In the genomic region with DNA sequence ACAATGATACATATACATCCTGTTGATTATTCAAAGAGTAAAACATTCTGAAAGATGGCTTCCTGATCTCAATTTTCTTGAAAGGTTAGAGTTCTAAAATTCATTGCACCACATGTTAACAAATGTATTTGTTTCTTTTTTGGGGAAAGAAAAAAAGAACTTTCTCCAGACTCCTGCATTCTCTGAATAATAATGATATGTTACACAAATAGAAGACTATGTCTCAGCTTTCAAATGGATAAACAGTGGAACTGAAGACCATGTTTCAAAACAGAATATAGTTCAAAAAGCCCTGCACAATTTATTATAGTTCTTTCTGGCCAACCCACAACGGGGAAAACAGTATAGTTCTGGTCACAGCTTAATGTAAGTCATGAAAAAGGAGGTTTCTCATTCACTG, we compare ENCODE assay signal across 28 cellular contexts.
"Had no signal": no experiment of that assay in that cellular context is flagged by ENCODE, and none has a peak within 500 bp of the region (broad histone marks: within the 10 kb centered on the region; RNA-seq: fewer than 3 reads in every experiment).

No MANE protein-coding gene starts in this region.

- H3K4me3 Mint-ChIP-seq: mesothelial cell of epicardium; naive B cell; natural killer cell; nephron progenitor cell; neural progenitor cell; stimulated activated memory B cell treated with anti-CD40 and anti-IgM and Interleukin-4, amounts not matched to agents 10 μg/mL and 1 μg/mL and 100 μg/mL, for 72 hours; stimulated activated naive CD8-positive, alpha-beta T cell treated with anti-CD3 and anti-CD28 coated beads, Interleukin-15, amount 100 ng/mL, for 72 hours had no signal

- H3K27me3 ChIP-seq: neural progenitor cell, neutrophil, ovary, right atrium auricular region, right lobe of liver, transverse colon, upper lobe of left lung, vagina had no signal

- ATAC-seq: natural killer cell; right lobe of liver; stimulated activated memory B cell treated with anti-CD40 and anti-IgM and Interleukin-4, amounts not matched to agents 10 μg/mL and 1 μg/mL and 100 μg/mL, for 72 hours; stimulated activated naive CD8-positive, alpha-beta T cell treated with anti-CD3 and anti-CD28 coated beads, Interleukin-15, amount 100 ng/mL, for 72 hours had no signal

- H3K9me3 ChIP-seq: neutrophil, ovary, vagina had no signal

- H3K4me1 ChIP-seq: neural progenitor cell, right atrium auricular region, right lobe of liver, vagina had no signal

- DNase-seq: hypothalamus; islet precursor cell; left ventricle myocardium inferior; mesendoderm; naive B cell; natural killer cell; nephron progenitor cell; occipital lobe; ovary; right lobe of liver; stimulated activated CD4-positive, alpha-beta T cell treated with anti-CD3 and anti-CD28 coated beads, Interleukin-1b, Interleukin-23, amount 100 ng/mL, for 48 hours; stimulated activated CD4-positive, alpha-beta T cell treated with anti-CD3 and anti-CD28 coated beads, Interleukin-2, amount 100 ng/mL, for 48 hours; stimulated activated CD4-positive, alpha-beta T cell treated with anti-CD3 and anti-CD28 coated beads, Interleukin-4, amount 100 ng/mL, for 4 hours; stimulated activated CD8-positive, alpha-beta memory T cell treated with anti-CD3 and anti-CD28 coated beads, Interleukin-4, amount 100 ng/mL, for 48 hours; stimulated activated naive CD4-positive, alpha-beta T cell treated with Interleukin-2 at 50 U/mL for 16 hours; stimulated activated naive CD8-positive, alpha-beta T cell treated with anti-CD3 and anti-CD28 coated beads, Interleukin-15, amount 100 ng/mL, for 72 hours; substantia nigra; transverse colon; upper lobe of left lung had no signal

- H3K4me3 ChIP-seq: left ventricle myocardium inferior, lung, neural progenitor cell, ovary, right atrium auricular region, right lobe of liver, smooth muscle cell, transverse colon, upper lobe of left lung, vagina had no signal

- H3K27ac Mint-ChIP-seq: mesothelial cell of epicardium; naive B cell; natural killer cell; nephron progenitor cell; neural progenitor cell; progenitor cell of endocrine pancreas; stimulated activated memory B cell treated with anti-CD40 and anti-IgM and Interleukin-4, amounts not matched to agents 10 μg/mL and 1 μg/mL and 100 μg/mL, for 72 hours; stimulated activated naive CD8-positive, alpha-beta T cell treated with anti-CD3 and anti-CD28 coated beads, Interleukin-15, amount 100 ng/mL, for 72 hours had no signal

- H3K4me2 ChIP-seq: neural progenitor cell, smooth muscle cell had no signal

- H3K9ac ChIP-seq: neural progenitor cell had no signal

- H2AFZ ChIP-seq: neural progenitor cell had no signal

- H3K4me1 Mint-ChIP-seq: naive B cell; nephron progenitor cell; stimulated activated memory B cell treated with anti-CD40 and anti-IgM and Interleukin-4, amounts not matched to agents 10 μg/mL and 1 μg/mL and 100 μg/mL, for 72 hours had no signal

- H3K9me3 Mint-ChIP-seq: mesothelial cell of epicardium; neural progenitor cell; stimulated activated memory B cell treated with anti-CD40 and anti-IgM and Interleukin-4, amounts not matched to agents 10 μg/mL and 1 μg/mL and 100 μg/mL, for 72 hours had no signal

- H3K27me3 Mint-ChIP-seq: naive B cell; progenitor cell of endocrine pancreas; stimulated activated memory B cell treated with anti-CD40 and anti-IgM and Interleukin-4, amounts not matched to agents 10 μg/mL and 1 μg/mL and 100 μg/mL, for 72 hours; stimulated activated naive CD8-positive, alpha-beta T cell treated with anti-CD3 and anti-CD28 coated beads, Interleukin-15, amount 100 ng/mL, for 72 hours had no signal

- H3K36me3 ChIP-seq: left ventricle myocardium inferior, neural progenitor cell, neutrophil, ovary, right atrium auricular region, right lobe of liver, upper lobe of left lung, vagina had no signal

- H3K27ac ChIP-seq: left ventricle myocardium inferior, neural progenitor cell, ovary, right atrium auricular region, right lobe of liver, transverse colon, upper lobe of left lung, vagina had no signal
